ENCODE assay signal across 1 cellular context in the genomic region with DNA sequence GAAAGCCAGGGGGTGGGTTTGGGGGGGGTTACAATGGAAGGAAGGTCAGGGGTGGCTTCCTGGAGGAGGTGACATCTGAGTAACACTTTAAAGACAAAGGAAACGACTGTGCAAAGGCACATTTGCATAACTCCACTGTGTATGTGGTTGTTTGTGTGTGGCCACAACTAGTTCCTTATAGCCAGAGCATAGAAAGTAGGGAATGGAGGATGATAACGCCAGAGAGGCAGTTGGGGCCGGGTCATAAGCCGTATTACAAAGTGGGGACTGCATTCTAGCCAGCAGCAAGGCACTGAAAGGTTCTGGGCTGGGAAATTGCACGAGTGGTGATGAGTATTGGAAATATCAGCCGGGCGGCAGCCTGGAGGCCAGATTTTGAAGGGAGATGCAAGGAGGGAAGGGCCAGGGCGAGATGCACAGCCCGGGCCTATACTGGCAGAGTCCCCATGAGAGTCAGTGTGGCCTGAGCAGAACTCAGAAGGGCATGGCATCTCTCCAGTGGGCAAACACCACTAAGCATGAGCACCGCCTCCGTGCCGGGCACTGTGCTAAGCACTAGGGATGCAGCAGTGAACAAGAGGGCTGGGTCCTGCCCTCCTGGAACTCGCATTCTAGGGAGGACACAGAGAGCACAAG.
TF ChIP-seq lines count a peak whose summit lies in the region.

No MANE protein-coding gene starts in this region.

TF ChIP-seq in WTC11, 78 proteins besides CTCF, POLR2A, EP300 and RAD21 (continued from another document):
- TF ChIP-seq, protein P1, sequence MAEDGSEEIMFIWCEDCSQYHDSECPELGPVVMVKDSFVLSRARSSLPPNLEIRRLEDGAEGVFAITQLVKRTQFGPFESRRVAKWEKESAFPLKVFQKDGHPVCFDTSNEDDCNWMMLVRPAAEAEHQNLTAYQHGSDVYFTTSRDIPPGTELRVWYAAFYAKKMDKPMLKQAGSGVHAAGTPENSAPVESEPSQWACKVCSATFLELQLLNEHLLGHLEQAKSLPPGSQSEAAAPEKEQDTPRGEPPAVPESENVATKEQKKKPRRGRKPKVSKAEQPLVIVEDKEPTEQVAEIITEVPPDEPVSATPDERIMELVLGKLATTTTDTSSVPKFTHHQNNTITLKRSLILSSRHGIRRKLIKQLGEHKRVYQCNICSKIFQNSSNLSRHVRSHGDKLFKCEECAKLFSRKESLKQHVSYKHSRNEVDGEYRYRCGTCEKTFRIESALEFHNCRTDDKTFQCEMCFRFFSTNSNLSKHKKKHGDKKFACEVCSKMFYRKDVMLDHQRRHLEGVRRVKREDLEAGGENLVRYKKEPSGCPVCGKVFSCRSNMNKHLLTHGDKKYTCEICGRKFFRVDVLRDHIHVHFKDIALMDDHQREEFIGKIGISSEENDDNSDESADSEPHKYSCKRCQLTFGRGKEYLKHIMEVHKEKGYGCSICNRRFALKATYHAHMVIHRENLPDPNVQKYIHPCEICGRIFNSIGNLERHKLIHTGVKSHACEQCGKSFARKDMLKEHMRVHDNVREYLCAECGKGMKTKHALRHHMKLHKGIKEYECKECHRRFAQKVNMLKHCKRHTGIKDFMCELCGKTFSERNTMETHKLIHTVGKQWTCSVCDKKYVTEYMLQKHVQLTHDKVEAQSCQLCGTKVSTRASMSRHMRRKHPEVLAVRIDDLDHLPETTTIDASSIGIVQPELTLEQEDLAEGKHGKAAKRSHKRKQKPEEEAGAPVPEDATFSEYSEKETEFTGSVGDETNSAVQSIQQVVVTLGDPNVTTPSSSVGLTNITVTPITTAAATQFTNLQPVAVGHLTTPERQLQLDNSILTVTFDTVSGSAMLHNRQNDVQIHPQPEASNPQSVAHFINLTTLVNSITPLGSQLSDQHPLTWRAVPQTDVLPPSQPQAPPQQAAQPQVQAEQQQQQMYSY (CRISPR knock-in tag; IDR thresholded peaks at IDR 0.05), result no peak
- TF ChIP-seq PRRX2 (CRISPR knock-in tag; IDR thresholded peaks at IDR 0.05) (no peak), ZNF263 (CRISPR knock-in tag; IDR thresholded peaks at IDR 0.05; ENCODE audit: low read depth) (no peak), NR3C1 (CRISPR knock-in tag; conservative IDR thresholded peaks at IDR 0.05; ENCODE audit: low read depth) (no peak), GRHL2 (CRISPR knock-in tag; IDR thresholded peaks at IDR 0.05; ENCODE audit: insufficient replicate concordance, severe bottlenecking) (no peak)
